In genomic region chr1:10451286-10451685, GRCh38 we compare ENCODE assay signal across 12 cellular contexts. TPM values are rescaled to one million over a fixed set of nuclear protein-coding genes. Genes with fewer than 3 reads are reported as not detected.
DNase-seq lines count a peak whose midpoint lies in the region; ATAC-seq and TF ChIP-seq lines count a peak whose summit lies in the region.
"Had no signal": no experiment of that assay in that cellular context is flagged by ENCODE, and none has a peak within 500 bp of the region (broad histone marks: within the 10 kb centered on the region; RNA-seq: fewer than 3 reads in every experiment).

No MANE protein-coding gene starts in this region.

- peaks cover 14% of the 10 kb centered on the region for H3K4me1 ChIP-seq in ES-I3 (ENCODE audit: insufficient read depth, low read length)
- peaks cover 5 to 6% of the 10 kb centered on the region in 2 donors for H3K4me1 ChIP-seq in neuronal stem cell (ENCODE audit: control insufficient read depth in 2 of 2, insufficient read depth in 1 of 2, low read depth in 1 of 2, low read length in 2 of 2)
- H3K4me1 ChIP-seq in left lung: peaks cover 0 to 6% of the 10 kb centered on the region in 2 donors
- H3K4me1 ChIP-seq: pancreas had no signal

- no peaks in the 10 kb centered on the region for H3K9me3 ChIP-seq in ES-I3 (ENCODE audit: control insufficient read depth, insufficient read depth, low read length)
- no peaks in the 10 kb centered on the region for H3K9me3 ChIP-seq in SK-N-MC (ENCODE audit: low read depth, low read length)
- peaks cover 0 to 5% of the 10 kb centered on the region in 2 donors for H3K9me3 ChIP-seq in neuronal stem cell (replicated peaks in 1 of 2; ENCODE audit: control insufficient read depth in 2 of 2, insufficient read depth in 1 of 2, low read depth in 1 of 2, low read length in 2 of 2)
- peaks cover 0 to 2% of the 10 kb centered on the region in 2 donors for H3K9me3 ChIP-seq in left lung
- H3K9me3 ChIP-seq: pancreas had no signal

- no peak overlapping the region for H2BK5ac ChIP-seq in neuronal stem cell (ENCODE audit: low read length)

- H3K36me3 Mint-ChIP-seq in activated naive CD8-positive, alpha-beta T cell treated with anti-CD3 and anti-CD28 coated beads for 36 hours: peaks cover 19% of the 10 kb centered on the region

- H2AFZ ChIP-seq in neuronal stem cell (ENCODE audit: low read length): peak overlapping the region; percentile 42

- H3K4me2 ChIP-seq in neuronal stem cell (ENCODE audit: insufficient read depth, low read length, poor library complexity, severe bottlenecking): no peak overlapping the region

- DNase-seq in SK-N-MC (ENCODE audit: low read depth, low spot score): peak; percentile 40
- DNase-seq in fibroblast of mammary gland (ENCODE audit: low read depth): peak; percentile 55
- no peak for DNase-seq in neuronal stem cell (ENCODE audit: low spot score)
- DNase-seq in posterior cingulate gyrus: no peak
- no peak for DNase-seq in left lung
- no peak for DNase-seq in activated naive CD8-positive, alpha-beta T cell treated with anti-CD3 and anti-CD28 coated beads for 36 hours
- DNase-seq: activated T-cell treated with anti-CD3 and anti-CD28 coated beads, Interleukin-2, amount 50 U/mL, for 72 hours; pancreas; SHP77 had no signal

- H3K27me3 ChIP-seq in neuronal stem cell (ENCODE audit: control insufficient read depth in 3 of 3, insufficient read depth in 3 of 3, low read depth in 1 of 3, low read length in 3 of 3) (no peaks in the 10 kb centered on the region), left lung (peaks cover 0 to 9% of the 10 kb centered on the region in 2 donors)
- H3K27me3 ChIP-seq: pancreas had no signal

- no peak overlapping the region for H3K18ac ChIP-seq in neuronal stem cell (ENCODE audit: low read length)

- no peaks in the 10 kb centered on the region for H3K4me1 Mint-ChIP-seq in activated naive CD8-positive, alpha-beta T cell treated with anti-CD3 and anti-CD28 coated beads for 36 hours

- no peak overlapping the region for H4K8ac ChIP-seq in neuronal stem cell (ENCODE audit: low read depth, low read length)

- no peak overlapping the region for H2BK12ac ChIP-seq in neuronal stem cell (ENCODE audit: low read length)

- no peak overlapping the region for H3K4ac ChIP-seq in neuronal stem cell (ENCODE audit: low read length)

- H3K9ac ChIP-seq in ES-I3 (ENCODE audit: low read depth, low read length) (peak overlapping the region; percentile 2; the same call in 1 of the 2 replicates), SK-N-MC (ENCODE audit: insufficient read length) (peak overlapping the region; percentile 63), neuronal stem cell (ENCODE audit: low read depth, low read length, poor library complexity) (no peak overlapping the region)

- H3K36me3 ChIP-seq in ES-I3 (ENCODE audit: insufficient read depth, low read length): no peaks in the 10 kb centered on the region
- no peaks in the 10 kb centered on the region for H3K36me3 ChIP-seq in SK-N-MC (ENCODE audit: insufficient read depth, low read length)
- H3K36me3 ChIP-seq in neuronal stem cell (replicated peaks in 1 of 2; ENCODE audit: control insufficient read depth in 2 of 2, insufficient read depth in 2 of 2, low read length in 2 of 2): peaks cover 3 to 21% of the 10 kb centered on the region in 2 donors
- H3K36me3 ChIP-seq in left lung: no peaks in the 10 kb centered on the region
- H3K36me3 ChIP-seq: pancreas had no signal

- no peaks in the 10 kb centered on the region for H3K9me3 Mint-ChIP-seq in activated naive CD8-positive, alpha-beta T cell treated with anti-CD3 and anti-CD28 coated beads for 36 hours
- H3K9me3 Mint-ChIP-seq: activated T-cell treated with anti-CD3 and anti-CD28 coated beads, Interleukin-2, amount 50 U/mL, for 72 hours had no signal

- no peak overlapping the region for H3K23ac ChIP-seq in neuronal stem cell (ENCODE audit: low read depth, low read length, poor library complexity)

- H3K27me3 Mint-ChIP-seq in activated naive CD8-positive, alpha-beta T cell treated with anti-CD3 and anti-CD28 coated beads for 36 hours: no peaks in the 10 kb centered on the region

- H2BK120ac ChIP-seq in neuronal stem cell (ENCODE audit: low read depth, low read length): no peak overlapping the region

- WGBS in neuronal stem cell (ENCODE audit: extremely low coverage in 2 of 2, insufficient read length in 2 of 2, insufficient replicate concordance in 1 of 2), 2 donors: no CpG with 5 or more reads among the region's 10 CpGs

- H3K79me1 ChIP-seq in neuronal stem cell (ENCODE audit: low read depth, low read length): peaks cover 3% of the 10 kb centered on the region

- H2AK5ac ChIP-seq in neuronal stem cell (ENCODE audit: low read depth, low read length): no peak overlapping the region

- no peak overlapping the region for H3K4me3 Mint-ChIP-seq in activated naive CD8-positive, alpha-beta T cell treated with anti-CD3 and anti-CD28 coated beads for 36 hours
- H3K4me3 Mint-ChIP-seq: activated T-cell treated with anti-CD3 and anti-CD28 coated beads, Interleukin-2, amount 50 U/mL, for 72 hours had no signal

- intact Hi-C loops in posterior cingulate gyrus (cut with DNase I): no loop called here
- intact Hi-C loops in left lung (cut with DNase I): no loop called here

- TF ChIP-seq CTCF in fibroblast of mammary gland (conservative IDR thresholded peaks at IDR 0.05; ENCODE audit: control insufficient read depth, insufficient read depth, low read depth, low read length) (no peak), left lung (IDR thresholded peaks at IDR 0.05) (no peak)

- no peak overlapping the region for H4K91ac ChIP-seq in neuronal stem cell (ENCODE audit: low read depth, low read length, poor library complexity)

- no peak overlapping the region for H3K14ac ChIP-seq in neuronal stem cell (ENCODE audit: low read length)

- H3K27ac ChIP-seq in SK-N-MC (peak overlapping the region; percentile 94), neuronal stem cell (replicated peaks; ENCODE audit: low read length) (no peak overlapping the region), left lung (no peak overlapping the region)
- H3K27ac ChIP-seq: pancreas had no signal

- no peak overlapping the region for H2BK15ac ChIP-seq in neuronal stem cell (ENCODE audit: low read length)

- ATAC-seq in HG03460 (IDR thresholded peaks at IDR 0.05; ENCODE audit: unreplicated experiment): no peak
- no peak for ATAC-seq in left lung
- ATAC-seq: activated T-cell treated with anti-CD3 and anti-CD28 coated beads, Interleukin-2, amount 50 U/mL, for 72 hours; pancreas had no signal

- H3K4me3 ChIP-seq in SK-N-MC: peak overlapping the region; percentile 79
- peak overlapping the region; percentile 18 for H3K4me3 ChIP-seq in fibroblast of mammary gland (ENCODE audit: control insufficient read depth, low read depth, low read length)
- H3K4me3 ChIP-seq in neuronal stem cell (ENCODE audit: low read length in 2 of 2): no peak overlapping the region
- no peak overlapping the region for H3K4me3 ChIP-seq in left lung
- H3K4me3 ChIP-seq: pancreas had no signal

- no peak overlapping the region for H3K27ac Mint-ChIP-seq in activated naive CD8-positive, alpha-beta T cell treated with anti-CD3 and anti-CD28 coated beads for 36 hours
- H3K27ac Mint-ChIP-seq: activated T-cell treated with anti-CD3 and anti-CD28 coated beads, Interleukin-2, amount 50 U/mL, for 72 hours had no signal

RNA-seq across cellular contexts. Expression of gene CORT, which starts 1.5 kb away (rescaled TPM):
- polyA plus RNA-seq in neuronal stem cell (2013, experiment 1 of 2): 2.8 TPM
- 2.8 TPM for polyA plus RNA-seq in neuronal stem cell (2013, experiment 2 of 2)
- total RNA-seq in left lung: under 1 TPM; 0.37 to 0.44 TPM
- total RNA-seq in activated naive CD8-positive, alpha-beta T cell treated with anti-CD3 and anti-CD28 coated beads for 36 hours: not detected
- total RNA-seq: lower leg skin had no signal

RNA-seq across cellular contexts. Expression of gene DFFA, which starts 21.0 kb away (rescaled TPM):
- polyA plus RNA-seq in neuronal stem cell (2013, experiment 1 of 2): 40.1 TPM
- polyA plus RNA-seq in neuronal stem cell (2013, experiment 2 of 2): 41.7 TPM
- total RNA-seq in left lung: 10 to 100 TPM; 37.6 to 38.5 TPM
- 100 to 1,000 TPM; 102 to 103 TPM for total RNA-seq in activated naive CD8-positive, alpha-beta T cell treated with anti-CD3 and anti-CD28 coated beads for 36 hours

RNA-seq across cellular contexts. Expression of gene CENPS, which starts 21.1 kb away (rescaled TPM):
- polyA plus RNA-seq in neuronal stem cell (2013, experiment 1 of 2): 25.9 TPM
- 26.8 TPM for polyA plus RNA-seq in neuronal stem cell (2013, experiment 2 of 2)
- total RNA-seq in left lung: 10 to 100 TPM; 13.5 to 17.6 TPM
- 10 to 100 TPM; 28.5 to 30.6 TPM for total RNA-seq in activated naive CD8-positive, alpha-beta T cell treated with anti-CD3 and anti-CD28 coated beads for 36 hours

RNA-seq across cellular contexts. Expression of gene PEX14, which starts 23.5 kb away (rescaled TPM):
- 24.5 TPM for polyA plus RNA-seq in neuronal stem cell (2013, experiment 1 of 2)
- polyA plus RNA-seq in neuronal stem cell (2013, experiment 2 of 2): 24.4 TPM
- total RNA-seq in left lung: 10 to 100 TPM; 18.9 to 20.8 TPM
- total RNA-seq in activated naive CD8-positive, alpha-beta T cell treated with anti-CD3 and anti-CD28 coated beads for 36 hours: 10 to 100 TPM; 19.1 to 19.6 TPM

RNA-seq across cellular contexts. Expression of gene PGD, which starts 52.4 kb away (rescaled TPM):
- 253 TPM for polyA plus RNA-seq in neuronal stem cell (2013, experiment 1 of 2)
- polyA plus RNA-seq in neuronal stem cell (2013, experiment 2 of 2): 255 TPM
- total RNA-seq in left lung: 100 to 1,000 TPM; 130 to 277 TPM
- 100 to 1,000 TPM; 135 TPM for total RNA-seq in activated naive CD8-positive, alpha-beta T cell treated with anti-CD3 and anti-CD28 coated beads for 36 hours

Comparison
In these comparisons a context has a peak if more than half of its experiments do, and no peak if none do; other contexts are left out.
1. DNase-seq: peak in SK-N-MC (single experiment) and fibroblast of mammary gland (single experiment); none in neuronal stem cell (single experiment), posterior cingulate gyrus (0 of 10), left lung (0 of 2) and activated naive CD8-positive, alpha-beta T cell treated with anti-CD3 and anti-CD28 coated beads for 36 hours (single experiment).
2. H3K4me3 ChIP-seq: peak in SK-N-MC (single experiment) and fibroblast of mammary gland (single experiment); none in neuronal stem cell (0 of 2) and left lung (0 of 2).